Comparison of ENCODE assay signal across 1 cellular context in the genomic region with DNA sequence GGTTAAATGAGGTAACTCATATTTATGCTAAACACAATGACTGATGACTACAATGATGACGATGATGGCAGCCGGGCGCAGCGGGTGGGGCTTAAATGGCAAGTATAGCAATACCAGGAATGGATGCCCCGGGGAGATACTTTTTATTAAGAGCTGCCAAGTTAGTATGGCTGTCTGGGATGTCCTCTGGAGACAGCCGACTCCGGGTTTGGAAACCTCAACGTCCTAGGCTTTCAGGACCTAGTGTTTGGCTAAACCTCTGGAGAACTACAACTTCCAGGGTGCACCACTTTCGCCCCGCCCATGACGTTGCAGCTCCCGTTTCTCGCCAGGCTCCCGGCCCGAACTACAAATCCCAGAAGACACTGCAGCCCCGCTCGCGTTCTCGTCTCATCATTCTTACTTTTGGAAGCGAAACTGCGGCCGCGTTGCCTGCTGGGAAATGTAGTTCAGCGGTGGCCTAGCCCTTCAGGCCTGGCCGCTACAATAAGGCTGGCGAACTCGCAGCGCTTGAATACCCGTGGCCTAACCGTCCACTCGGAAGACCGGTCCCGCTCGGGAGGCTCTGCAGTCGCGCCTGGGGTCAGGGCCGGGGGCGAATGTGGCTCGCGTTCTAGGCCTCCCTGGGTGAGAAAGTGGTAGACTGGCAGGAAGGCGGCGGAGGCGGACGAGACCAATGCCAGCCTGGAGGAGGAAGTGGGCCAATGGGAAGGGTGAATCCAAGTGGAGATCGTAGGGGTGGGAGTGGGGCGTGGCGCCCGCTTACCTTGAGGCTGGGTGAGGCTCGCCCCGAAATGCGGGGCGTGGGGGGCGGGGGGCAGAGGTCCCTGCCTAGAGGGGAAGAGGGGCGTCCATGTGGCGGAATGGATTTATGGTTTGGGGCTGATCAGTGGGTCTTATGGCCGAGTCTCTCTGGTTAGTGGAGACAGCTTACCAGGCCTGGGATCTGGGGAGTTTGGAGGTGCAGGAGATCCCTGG.
TF ChIP-seq lines count a peak whose summit lies in the region.

A gene (plus strand): TSS at position 463 of the 978 bp plus-strand sequence. CDS start 2,221 bp downstream, outside the sequence.

TF ChIP-seq in HepG2, 621 proteins besides CTCF, POLR2A, EP300 and RAD21 (continued from another document and continues in another):
- TF ChIP-seq, protein P1, sequence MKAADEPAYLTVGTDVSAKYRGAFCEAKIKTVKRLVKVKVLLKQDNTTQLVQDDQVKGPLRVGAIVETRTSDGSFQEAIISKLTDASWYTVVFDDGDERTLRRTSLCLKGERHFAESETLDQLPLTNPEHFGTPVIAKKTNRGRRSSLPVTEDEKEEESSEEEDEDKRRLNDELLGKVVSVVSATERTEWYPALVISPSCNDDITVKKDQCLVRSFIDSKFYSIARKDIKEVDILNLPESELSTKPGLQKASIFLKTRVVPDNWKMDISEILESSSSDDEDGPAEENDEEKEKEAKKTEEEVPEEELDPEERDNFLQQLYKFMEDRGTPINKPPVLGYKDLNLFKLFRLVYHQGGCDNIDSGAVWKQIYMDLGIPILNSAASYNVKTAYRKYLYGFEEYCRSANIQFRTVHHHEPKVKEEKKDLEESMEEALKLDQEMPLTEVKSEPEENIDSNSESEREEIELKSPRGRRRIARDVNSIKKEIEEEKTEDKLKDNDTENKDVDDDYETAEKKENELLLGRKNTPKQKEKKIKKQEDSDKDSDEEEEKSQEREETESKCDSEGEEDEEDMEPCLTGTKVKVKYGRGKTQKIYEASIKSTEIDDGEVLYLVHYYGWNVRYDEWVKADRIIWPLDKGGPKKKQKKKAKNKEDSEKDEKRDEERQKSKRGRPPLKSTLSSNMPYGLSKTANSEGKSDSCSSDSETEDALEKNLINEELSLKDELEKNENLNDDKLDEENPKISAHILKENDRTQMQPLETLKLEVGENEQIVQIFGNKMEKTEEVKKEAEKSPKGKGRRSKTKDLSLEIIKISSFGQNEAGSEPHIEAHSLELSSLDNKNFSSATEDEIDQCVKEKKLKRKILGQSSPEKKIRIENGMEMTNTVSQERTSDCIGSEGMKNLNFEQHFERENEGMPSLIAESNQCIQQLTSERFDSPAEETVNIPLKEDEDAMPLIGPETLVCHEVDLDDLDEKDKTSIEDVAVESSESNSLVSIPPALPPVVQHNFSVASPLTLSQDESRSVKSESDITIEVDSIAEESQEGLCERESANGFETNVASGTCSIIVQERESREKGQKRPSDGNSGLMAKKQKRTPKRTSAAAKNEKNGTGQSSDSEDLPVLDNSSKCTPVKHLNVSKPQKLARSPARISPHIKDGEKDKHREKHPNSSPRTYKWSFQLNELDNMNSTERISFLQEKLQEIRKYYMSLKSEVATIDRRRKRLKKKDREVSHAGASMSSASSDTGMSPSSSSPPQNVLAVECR (CRISPR knock-in tag; IDR thresholded peaks at IDR 0.05; ENCODE audit: borderline replicate concordance): peak; percentile 79; the same call in 1 of the 2 replicates
- TF ChIP-seq SIX4 (CRISPR knock-in tag; IDR thresholded peaks at IDR 0.05) (peak; percentile 82), ZNF737 (CRISPR knock-in tag; IDR thresholded peaks at IDR 0.05; ENCODE audit: borderline replicate concordance) (no peak), ZNF724P (CRISPR knock-in tag; IDR thresholded peaks at IDR 0.05; ENCODE audit: borderline replicate concordance) (peak; percentile 82), PHB2 (IDR thresholded peaks at IDR 0.05; ENCODE audit: partially characterized antibody) (no peak), ZNF451 (CRISPR knock-in tag; IDR thresholded peaks at IDR 0.05) (no peak), KLF15 (CRISPR knock-in tag; IDR thresholded peaks at IDR 0.05; ENCODE audit: borderline replicate concordance) (0 out of 2 replicates have a peak, but pooled peaks have one; percentile 52), CEBPG (CRISPR knock-in tag; IDR thresholded peaks at IDR 0.05) (peak; percentile 71), ZNF382 (CRISPR knock-in tag; IDR thresholded peaks at IDR 0.05; ENCODE audit: borderline replicate concordance) (no peak), NFRKB (IDR thresholded peaks at IDR 0.05) (no peak), PAX8 (CRISPR knock-in tag; IDR thresholded peaks at IDR 0.05; ENCODE audit: borderline replicate concordance) (peak; percentile 97; the same call in 1 of the 2 replicates), DMAP1 (CRISPR knock-in tag; IDR thresholded peaks at IDR 0.05) (peak; percentile 93), HOXA5 (CRISPR knock-in tag; IDR thresholded peaks at IDR 0.05) (peak; percentile 89), RFX5 (IDR thresholded peaks at IDR 0.05; ENCODE audit: low read depth, low read length) (no peak), ZFY (CRISPR knock-in tag; IDR thresholded peaks at IDR 0.05) (peak; percentile 100), CHCHD3 (CRISPR knock-in tag; IDR thresholded peaks at IDR 0.05) (peak; percentile 91; the same call in 1 of the 2 replicates), ZNF331 (CRISPR knock-in tag; IDR thresholded peaks at IDR 0.05) (peak; percentile 82), KAT8 (CRISPR knock-in tag; IDR thresholded peaks at IDR 0.05) (peak; percentile 92), MEIS1 (CRISPR knock-in tag; IDR thresholded peaks at IDR 0.05; ENCODE audit: borderline replicate concordance) (no peak), MED13 (CRISPR knock-in tag; IDR thresholded peaks at IDR 0.05) (peak; percentile 78), RBM39 (IDR thresholded peaks at IDR 0.05; ENCODE audit: low read depth, low read length, poor library complexity, severe bottlenecking) (peak; percentile 86), ZNF773 (CRISPR knock-in tag; IDR thresholded peaks at IDR 0.05; ENCODE audit: borderline replicate concordance) (no peak), ZNF557 (CRISPR knock-in tag; IDR thresholded peaks at IDR 0.05) (no peak), ZNF83 (CRISPR knock-in tag; IDR thresholded peaks at IDR 0.05; ENCODE audit: borderline replicate concordance) (0 out of 2 replicates have a peak, but pooled peaks have one; percentile 42), PTBP1 (IDR thresholded peaks at IDR 0.05; ENCODE audit: low read depth, low read length, poor library complexity, severe bottlenecking) (no peak), ZNF713 (CRISPR knock-in tag; IDR thresholded peaks at IDR 0.05) (peak; percentile 82; the same call in 1 of the 2 replicates), ISL2 (CRISPR knock-in tag; IDR thresholded peaks at IDR 0.05) (peak; percentile 58; the same call in 1 of the 2 replicates), ZNF232 (CRISPR knock-in tag; IDR thresholded peaks at IDR 0.05; ENCODE audit: borderline replicate concordance) (peak; percentile 87; the same call in 1 of the 2 replicates), SATB2 (CRISPR knock-in tag; IDR thresholded peaks at IDR 0.05) (0 out of 2 replicates have a peak, but pooled peaks have one; percentile 52), KMT2B (CRISPR knock-in tag; IDR thresholded peaks at IDR 0.05) (peak; percentile 74), FOXJ3 (CRISPR knock-in tag; IDR thresholded peaks at IDR 0.05; ENCODE audit: borderline replicate concordance) (0 out of 2 replicates have a peak, but pooled peaks have one; percentile 46), ETV5 (CRISPR knock-in tag; IDR thresholded peaks at IDR 0.05; ENCODE audit: borderline replicate concordance) (peak; percentile 34)
- TF ChIP-seq, protein P2, sequence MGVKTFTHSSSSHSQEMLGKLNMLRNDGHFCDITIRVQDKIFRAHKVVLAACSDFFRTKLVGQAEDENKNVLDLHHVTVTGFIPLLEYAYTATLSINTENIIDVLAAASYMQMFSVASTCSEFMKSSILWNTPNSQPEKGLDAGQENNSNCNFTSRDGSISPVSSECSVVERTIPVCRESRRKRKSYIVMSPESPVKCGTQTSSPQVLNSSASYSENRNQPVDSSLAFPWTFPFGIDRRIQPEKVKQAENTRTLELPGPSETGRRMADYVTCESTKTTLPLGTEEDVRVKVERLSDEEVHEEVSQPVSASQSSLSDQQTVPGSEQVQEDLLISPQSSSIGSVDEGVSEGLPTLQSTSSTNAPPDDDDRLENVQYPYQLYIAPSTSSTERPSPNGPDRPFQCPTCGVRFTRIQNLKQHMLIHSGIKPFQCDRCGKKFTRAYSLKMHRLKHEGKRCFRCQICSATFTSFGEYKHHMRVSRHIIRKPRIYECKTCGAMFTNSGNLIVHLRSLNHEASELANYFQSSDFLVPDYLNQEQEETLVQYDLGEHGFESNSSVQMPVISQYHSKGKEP (CRISPR knock-in tag; IDR thresholded peaks at IDR 0.05): 0 out of 2 replicates have a peak, but pooled peaks have one; percentile 89
- TF ChIP-seq, protein P3, sequence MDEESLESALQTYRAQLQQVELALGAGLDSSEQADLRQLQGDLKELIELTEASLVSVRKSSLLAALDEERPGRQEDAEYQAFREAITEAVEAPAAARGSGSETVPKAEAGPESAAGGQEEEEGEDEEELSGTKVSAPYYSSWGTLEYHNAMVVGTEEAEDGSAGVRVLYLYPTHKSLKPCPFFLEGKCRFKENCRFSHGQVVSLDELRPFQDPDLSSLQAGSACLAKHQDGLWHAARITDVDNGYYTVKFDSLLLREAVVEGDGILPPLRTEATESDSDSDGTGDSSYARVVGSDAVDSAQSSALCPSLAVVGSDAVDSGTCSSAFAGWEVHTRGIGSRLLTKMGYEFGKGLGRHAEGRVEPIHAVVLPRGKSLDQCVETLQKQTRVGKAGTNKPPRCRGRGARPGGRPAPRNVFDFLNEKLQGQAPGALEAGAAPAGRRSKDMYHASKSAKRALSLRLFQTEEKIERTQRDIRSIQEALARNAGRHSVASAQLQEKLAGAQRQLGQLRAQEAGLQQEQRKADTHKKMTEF (CRISPR knock-in tag; IDR thresholded peaks at IDR 0.05): peak; percentile 96; the same call in 1 of the 2 replicates
- TF ChIP-seq, protein P4, sequence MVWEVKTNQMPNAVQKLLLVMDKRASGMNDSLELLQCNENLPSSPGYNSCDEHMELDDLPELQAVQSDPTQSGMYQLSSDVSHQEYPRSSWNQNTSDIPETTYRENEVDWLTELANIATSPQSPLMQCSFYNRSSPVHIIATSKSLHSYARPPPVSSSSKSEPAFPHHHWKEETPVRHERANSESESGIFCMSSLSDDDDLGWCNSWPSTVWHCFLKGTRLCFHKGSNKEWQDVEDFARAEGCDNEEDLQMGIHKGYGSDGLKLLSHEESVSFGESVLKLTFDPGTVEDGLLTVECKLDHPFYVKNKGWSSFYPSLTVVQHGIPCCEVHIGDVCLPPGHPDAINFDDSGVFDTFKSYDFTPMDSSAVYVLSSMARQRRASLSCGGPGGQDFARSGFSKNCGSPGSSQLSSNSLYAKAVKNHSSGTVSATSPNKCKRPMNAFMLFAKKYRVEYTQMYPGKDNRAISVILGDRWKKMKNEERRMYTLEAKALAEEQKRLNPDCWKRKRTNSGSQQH (CRISPR knock-in tag; IDR thresholded peaks at IDR 0.05; ENCODE audit: low read depth): peak; percentile 34; the same call in 1 of the 2 replicates
- TF ChIP-seq, protein P5, sequence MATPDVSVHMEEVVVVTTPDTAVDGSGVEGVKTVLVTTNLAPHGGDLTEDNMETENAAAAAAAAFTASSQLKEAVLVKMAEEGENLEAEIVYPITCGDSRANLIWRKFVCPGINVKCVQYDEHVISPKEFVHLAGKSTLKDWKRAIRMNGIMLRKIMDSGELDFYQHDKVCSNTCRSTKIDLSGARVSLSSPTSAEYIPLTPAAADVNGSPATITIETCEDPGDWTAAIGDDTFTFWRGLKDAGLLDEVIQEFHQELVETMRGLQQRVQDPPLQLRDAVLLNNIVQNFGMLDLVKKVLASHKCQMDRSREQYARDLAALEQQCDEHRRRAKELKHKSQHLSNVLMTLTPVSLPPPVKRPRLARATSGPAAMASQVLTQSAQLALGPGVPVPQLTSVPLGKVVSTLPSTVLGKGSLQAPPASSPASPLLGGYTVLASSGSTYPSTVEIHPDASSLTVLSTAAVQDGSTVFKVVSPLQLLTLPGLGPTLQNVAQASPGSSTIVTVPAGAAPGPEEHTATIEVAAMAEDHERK (CRISPR knock-in tag; IDR thresholded peaks at IDR 0.05; ENCODE audit: low read depth): peak; percentile 44
- TF ChIP-seq, protein P6, sequence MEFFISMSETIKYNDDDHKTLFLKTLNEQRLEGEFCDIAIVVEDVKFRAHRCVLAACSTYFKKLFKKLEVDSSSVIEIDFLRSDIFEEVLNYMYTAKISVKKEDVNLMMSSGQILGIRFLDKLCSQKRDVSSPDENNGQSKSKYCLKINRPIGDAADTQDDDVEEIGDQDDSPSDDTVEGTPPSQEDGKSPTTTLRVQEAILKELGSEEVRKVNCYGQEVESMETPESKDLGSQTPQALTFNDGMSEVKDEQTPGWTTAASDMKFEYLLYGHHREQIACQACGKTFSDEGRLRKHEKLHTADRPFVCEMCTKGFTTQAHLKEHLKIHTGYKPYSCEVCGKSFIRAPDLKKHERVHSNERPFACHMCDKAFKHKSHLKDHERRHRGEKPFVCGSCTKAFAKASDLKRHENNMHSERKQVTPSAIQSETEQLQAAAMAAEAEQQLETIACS (CRISPR knock-in tag; IDR thresholded peaks at IDR 0.05): no peak; the same call in 1 of the 2 replicates
- TF ChIP-seq, protein P7, sequence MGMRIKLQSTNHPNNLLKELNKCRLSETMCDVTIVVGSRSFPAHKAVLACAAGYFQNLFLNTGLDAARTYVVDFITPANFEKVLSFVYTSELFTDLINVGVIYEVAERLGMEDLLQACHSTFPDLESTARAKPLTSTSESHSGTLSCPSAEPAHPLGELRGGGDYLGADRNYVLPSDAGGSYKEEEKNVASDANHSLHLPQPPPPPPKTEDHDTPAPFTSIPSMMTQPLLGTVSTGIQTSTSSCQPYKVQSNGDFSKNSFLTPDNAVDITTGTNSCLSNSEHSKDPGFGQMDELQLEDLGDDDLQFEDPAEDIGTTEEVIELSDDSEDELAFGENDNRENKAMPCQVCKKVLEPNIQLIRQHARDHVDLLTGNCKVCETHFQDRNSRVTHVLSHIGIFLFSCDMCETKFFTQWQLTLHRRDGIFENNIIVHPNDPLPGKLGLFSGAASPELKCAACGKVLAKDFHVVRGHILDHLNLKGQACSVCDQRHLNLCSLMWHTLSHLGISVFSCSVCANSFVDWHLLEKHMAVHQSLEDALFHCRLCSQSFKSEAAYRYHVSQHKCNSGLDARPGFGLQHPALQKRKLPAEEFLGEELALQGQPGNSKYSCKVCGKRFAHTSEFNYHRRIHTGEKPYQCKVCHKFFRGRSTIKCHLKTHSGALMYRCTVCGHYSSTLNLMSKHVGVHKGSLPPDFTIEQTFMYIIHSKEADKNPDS (CRISPR knock-in tag; IDR thresholded peaks at IDR 0.05): 0 out of 2 replicates have a peak, but pooled peaks have one; percentile 37
- TF ChIP-seq, protein P8, sequence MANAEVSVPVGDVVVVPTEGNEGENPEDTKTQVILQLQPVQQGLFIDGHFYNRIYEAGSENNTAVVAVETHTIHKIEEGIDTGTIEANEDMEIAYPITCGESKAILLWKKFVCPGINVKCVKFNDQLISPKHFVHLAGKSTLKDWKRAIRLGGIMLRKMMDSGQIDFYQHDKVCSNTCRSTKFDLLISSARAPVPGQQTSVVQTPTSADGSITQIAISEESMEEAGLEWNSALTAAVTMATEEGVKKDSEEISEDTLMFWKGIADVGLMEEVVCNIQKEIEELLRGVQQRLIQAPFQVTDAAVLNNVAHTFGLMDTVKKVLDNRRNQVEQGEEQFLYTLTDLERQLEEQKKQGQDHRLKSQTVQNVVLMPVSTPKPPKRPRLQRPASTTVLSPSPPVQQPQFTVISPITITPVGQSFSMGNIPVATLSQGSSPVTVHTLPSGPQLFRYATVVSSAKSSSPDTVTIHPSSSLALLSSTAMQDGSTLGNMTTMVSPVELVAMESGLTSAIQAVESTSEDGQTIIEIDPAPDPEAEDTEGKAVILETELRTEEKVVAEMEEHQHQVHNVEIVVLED (CRISPR knock-in tag; IDR thresholded peaks at IDR 0.05; ENCODE audit: borderline replicate concordance): peak; percentile 94
